Comparison of ENCODE assay signal across 20 cellular contexts in genomic region chr5:86320266-86320665, GRCh38.
DNase-seq lines count a peak whose midpoint lies in the region; ATAC-seq and TF ChIP-seq lines count a peak whose summit lies in the region.
"Had no signal": no experiment of that assay in that cellular context is flagged by ENCODE, and none has a peak within 500 bp of the region (broad histone marks: within the 10 kb centered on the region; RNA-seq: fewer than 3 reads in every experiment).

No MANE protein-coding gene starts in this region.

- ATAC-seq in GM23338 = no peak
- ATAC-seq: A549, GM12878, Right ventricle myocardium inferior had no signal

- H3K9me3 Mint-ChIP-seq in GM23338 = no peaks in the 10 kb centered on the region
- H3K9me3 Mint-ChIP-seq in activated CD4-positive, alpha-beta memory T cell treated with anti-CD3 and anti-CD28 coated beads, Interleukin-2, amount 10 ng/mL, durations not matched to agents 7 days and 5 days = no peaks in the 10 kb centered on the region

- no peak overlapping the region for H3K4me2 ChIP-seq in GM23338
- H3K4me2 ChIP-seq: A549 had no signal

- no peaks in the 10 kb centered on the region for H3K36me3 Mint-ChIP-seq in GM23338 (ENCODE audit: low read depth)
- no peaks in the 10 kb centered on the region for H3K36me3 Mint-ChIP-seq in activated CD4-positive, alpha-beta memory T cell treated with anti-CD3 and anti-CD28 coated beads, Interleukin-2, amount 10 ng/mL, durations not matched to agents 7 days and 5 days (ENCODE audit: low read depth)
- H3K36me3 Mint-ChIP-seq: IgD-negative memory B cell had no signal

- TF ChIP-seq CTCF in GM23338 (conservative IDR thresholded peaks at IDR 0.05; ENCODE audit: low read depth in 2 of 2) = no peak

- no peak overlapping the region for H3K4me3 ChIP-seq in GM23338
- H3K4me3 ChIP-seq: A549, GM12878, SJSA1 had no signal

- H3K27ac ChIP-seq in GM23338 (ENCODE audit: low read depth) = no peak overlapping the region
- H3K27ac ChIP-seq: A549, SJSA1 had no signal

- no peaks in the 10 kb centered on the region for H3K4me1 Mint-ChIP-seq in GM23338
- no peaks in the 10 kb centered on the region for H3K4me1 Mint-ChIP-seq in activated CD4-positive, alpha-beta memory T cell treated with anti-CD3 and anti-CD28 coated beads, Interleukin-2, amount 10 ng/mL, durations not matched to agents 7 days and 5 days
- H3K4me1 Mint-ChIP-seq: IgD-negative memory B cell had no signal

- H3K4me1 ChIP-seq in GM23338 (ENCODE audit: insufficient read depth) = no peaks in the 10 kb centered on the region
- H3K4me1 ChIP-seq: A549, BE2C, SJSA1 had no signal

- H3K9me2 ChIP-seq in GM23338 (ENCODE audit: insufficient read depth) = no peaks in the 10 kb centered on the region

- H4K20me1 ChIP-seq in GM23338 (replicated peaks; ENCODE audit: insufficient read depth) = no peaks in the 10 kb centered on the region

- H3F3A ChIP-seq in GM23338 (replicated peaks; ENCODE audit: low read depth) = no peaks in the 10 kb centered on the region

- DNase-seq in GM23338 (ENCODE audit: low spot score) (no peak), astrocyte of the hippocampus (ENCODE audit: low read depth, low spot score) (peak; percentile 42), iris pigment epithelial cell (ENCODE audit: low read depth) (peak; percentile 1), renal cortical epithelial cell (ENCODE audit: low read depth) (peak; percentile 70), HEK293T (ENCODE audit: extremely low spot score) (no peak), NCI-H1930 (lab: John Stamatoyannopoulos, UW) (no peak)
- no peak for DNase-seq in activated CD4-positive, alpha-beta memory T cell treated with anti-CD3 and anti-CD28 coated beads, Interleukin-2, amount 10 ng/mL, durations not matched to agents 7 days and 5 days
- DNase-seq: BE2C, DMS79 treated with DMSO at 0.1 percent for 48 hours, MV-4-11, NCI-H1105 treated with DMSO at 0.1 percent for 48 hours, NCI-H2081, NCI-H2171, NCI-H524 treated with DMSO at 0.1 percent for 48 hours, NCI-H82 had no signal

- H3K79me2 ChIP-seq in GM23338 (replicated peaks; ENCODE audit: insufficient read depth) = no peaks in the 10 kb centered on the region

- no peaks in the 10 kb centered on the region for H3K36me3 ChIP-seq in GM23338 (ENCODE audit: insufficient read depth)
- H3K36me3 ChIP-seq: BE2C, SJSA1 had no signal

- no peaks in the 10 kb centered on the region for H3K27me3 Mint-ChIP-seq in GM23338 (ENCODE audit: insufficient read depth, low read depth, poor library complexity)
- no peaks in the 10 kb centered on the region for H3K27me3 Mint-ChIP-seq in activated CD4-positive, alpha-beta memory T cell treated with anti-CD3 and anti-CD28 coated beads, Interleukin-2, amount 10 ng/mL, durations not matched to agents 7 days and 5 days
- H3K27me3 Mint-ChIP-seq: IgD-negative memory B cell had no signal

- H3K4me3 Mint-ChIP-seq in GM23338 = no peak overlapping the region
- H3K4me3 Mint-ChIP-seq in activated CD4-positive, alpha-beta memory T cell treated with anti-CD3 and anti-CD28 coated beads, Interleukin-2, amount 10 ng/mL, durations not matched to agents 7 days and 5 days = no peak overlapping the region
- H3K4me3 Mint-ChIP-seq: IgD-negative memory B cell had no signal

- H2AFZ ChIP-seq in GM23338 = no peak overlapping the region

- POLR2A ChIA-PET in HEK293T (lab: Yijun Ruan, JAX) = no interaction called here
- POLR2A ChIA-PET in activated CD4-positive, alpha-beta memory T cell treated with anti-CD3 and anti-CD28 coated beads, Interleukin-2, amount 10 ng/mL, durations not matched to agents 7 days and 5 days (lab: Charles Lee) = no interaction called here

- CTCF ChIA-PET in HEK293T (lab: Yijun Ruan, JAX) = no interaction called here
- CTCF ChIA-PET in activated CD4-positive, alpha-beta memory T cell treated with anti-CD3 and anti-CD28 coated beads, Interleukin-2, amount 10 ng/mL, durations not matched to agents 7 days and 5 days (lab: Charles Lee) = no interaction called here

- peak overlapping the region; percentile 42; the same call in 1 of the 2 replicates for H3K27ac Mint-ChIP-seq in GM23338
- H3K27ac Mint-ChIP-seq in activated CD4-positive, alpha-beta memory T cell treated with anti-CD3 and anti-CD28 coated beads, Interleukin-2, amount 10 ng/mL, durations not matched to agents 7 days and 5 days = no peak overlapping the region
- H3K27ac Mint-ChIP-seq: IgD-negative memory B cell had no signal

- H3K27me3 ChIP-seq in GM23338 (ENCODE audit: insufficient read depth) = no peaks in the 10 kb centered on the region
- H3K27me3 ChIP-seq: BE2C, SJSA1 had no signal

TF ChIP-seq in GM23338, 12 proteins besides CTCF, POLR2A, EP300 and RAD21 (continues in another document):
- TF ChIP-seq ETS1 (IDR thresholded peaks at IDR 0.05) = no peak
- no peak for TF ChIP-seq EZH2 (IDR thresholded peaks at IDR 0.05; ENCODE audit: low read depth, unreplicated experiment)
- no peak for TF ChIP-seq STAT1 (IDR thresholded peaks at IDR 0.05; ENCODE audit: unreplicated experiment)
- TF ChIP-seq JUNB (IDR thresholded peaks at IDR 0.05; ENCODE audit: unreplicated experiment) = no peak
- no peak for TF ChIP-seq NANOG (IDR thresholded peaks at IDR 0.05; ENCODE audit: borderline replicate concordance)
- no peak for TF ChIP-seq CREB1 (CRISPR knock-in tag; IDR thresholded peaks at IDR 0.05; ENCODE audit: low read depth)

TF ChIP-seq in HEK293T, 16 proteins besides CTCF, POLR2A, EP300 and RAD21:
- no peak for TF ChIP-seq ARNT (IDR thresholded peaks at IDR 0.05)
- TF ChIP-seq, protein P1, sequence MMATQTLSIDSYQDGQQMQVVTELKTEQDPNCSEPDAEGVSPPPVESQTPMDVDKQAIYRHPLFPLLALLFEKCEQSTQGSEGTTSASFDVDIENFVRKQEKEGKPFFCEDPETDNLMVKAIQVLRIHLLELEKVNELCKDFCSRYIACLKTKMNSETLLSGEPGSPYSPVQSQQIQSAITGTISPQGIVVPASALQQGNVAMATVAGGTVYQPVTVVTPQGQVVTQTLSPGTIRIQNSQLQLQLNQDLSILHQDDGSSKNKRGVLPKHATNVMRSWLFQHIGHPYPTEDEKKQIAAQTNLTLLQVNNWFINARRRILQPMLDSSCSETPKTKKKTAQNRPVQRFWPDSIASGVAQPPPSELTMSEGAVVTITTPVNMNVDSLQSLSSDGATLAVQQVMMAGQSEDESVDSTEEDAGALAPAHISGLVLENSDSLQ (IDR thresholded peaks at IDR 0.05) = no peak
- TF ChIP-seq FOXA1 (IDR thresholded peaks at IDR 0.05) = no peak
- no peak for TF ChIP-seq FOXK2 (IDR thresholded peaks at IDR 0.05)
- TF ChIP-seq SP1 (IDR thresholded peaks at IDR 0.05) = no peak
- no peak for TF ChIP-seq HDGF (IDR thresholded peaks at IDR 0.05; ENCODE audit: borderline replicate concordance)
- TF ChIP-seq TARDBP (IDR thresholded peaks at IDR 0.05) = no peak
- TF ChIP-seq L3MBTL2 (conservative IDR thresholded peaks at IDR 0.05) = no peak
- TF ChIP-seq ELF4 (IDR thresholded peaks at IDR 0.05) = no peak
- TF ChIP-seq ZNF384 (IDR thresholded peaks at IDR 0.05) = no peak
- TF ChIP-seq SUZ12 (IDR thresholded peaks at IDR 0.05) = no peak
- TF ChIP-seq LEF1 (IDR thresholded peaks at IDR 0.05; ENCODE audit: borderline replicate concordance) = no peak
- no peak for TF ChIP-seq BHLHE40 (IDR thresholded peaks at IDR 0.05; ENCODE audit: borderline replicate concordance)
- no peak for TF ChIP-seq CTBP1 (IDR thresholded peaks at IDR 0.05; ENCODE audit: borderline replicate concordance)
- no peak for TF ChIP-seq FOXM1 (IDR thresholded peaks at IDR 0.05; ENCODE audit: borderline replicate concordance)
- TF ChIP-seq NFRKB (IDR thresholded peaks at IDR 0.05) = no peak

Comparison
In these comparisons a context has a peak if more than half of its experiments do, and no peak if none do; other contexts are left out.
1. DNase-seq: peak in astrocyte of the hippocampus (single experiment), iris pigment epithelial cell (single experiment) and renal cortical epithelial cell (single experiment); none in GM23338 (single experiment), HEK293T (single experiment), NCI-H1930 (0 of 2) and activated CD4-positive, alpha-beta memory T cell treated with anti-CD3 and anti-CD28 coated beads, Interleukin-2, amount 10 ng/mL, durations not matched to agents 7 days and 5 days (single experiment).